Comparison of ENCODE assay signal across 8 cellular contexts in genomic region chr19:39846176-39846677, GRCh38. TPM values are rescaled to one million over a fixed set of nuclear protein-coding genes. Genes with fewer than 3 reads are reported as not detected.
DNase-seq lines count a peak whose midpoint lies in the region; ATAC-seq, FAIRE-seq and TF ChIP-seq lines count a peak whose summit lies in the region.

FBL (minus strand) TSS chr19:39846379; CDS start chr19:39846300, 79 bp downstream.

- peak; percentile 96 for DNase-seq in GM12892 (ENCODE audit: insufficient read length)
- DNase-seq in NCI-H146 (lab: John Stamatoyannopoulos, UW), result peak; percentile 94
- DNase-seq in amniotic epithelial cell (ENCODE audit: low read depth), result peak; percentile 77
- peak; percentile 94 to 99 for DNase-seq in heart right ventricle
- DNase-seq in progenitor cell of endocrine pancreas (ENCODE audit: low spot score, unreplicated experiment), result peak; percentile 97
- DNase-seq in ureter (ENCODE audit: low spot score), result peak; percentile 96

- H3K9me3 ChIP-seq in heart right ventricle, result no peaks in the 10 kb centered on the region

- peak within 1 kb of the TSS; percentile 93 for H3K27ac Mint-ChIP-seq in progenitor cell of endocrine pancreas

- peaks cover 2% of the 10 kb centered on the region for H3K36me3 Mint-ChIP-seq in progenitor cell of endocrine pancreas (ENCODE audit: insufficient read depth)

- peaks cover 3% of the 10 kb centered on the region for H3K27me3 Mint-ChIP-seq in progenitor cell of endocrine pancreas

- 0 to 1% methylated on average over 47 of the region's 47 CpGs for WGBS in heart right ventricle, 2 donors

- H3K4me1 ChIP-seq in heart right ventricle, result peaks cover 4 to 54% (median 46%) of the 10 kb centered on the region in 9 donors

- TF ChIP-seq CTCF in heart right ventricle (IDR thresholded peaks at IDR 0.05) (no peak), progenitor cell of endocrine pancreas (IDR thresholded peaks at IDR 0.05; ENCODE audit: unreplicated experiment) (no peak)

- H3K27me3 ChIP-seq in heart right ventricle, result no peaks in the 10 kb centered on the region

- TF ChIP-seq POLR2A in GM12892 (IDR thresholded peaks at IDR 0.05; ENCODE audit: low read depth, low read length), result peak; percentile 90

- intact Hi-C loops in T-helper 1 cell treated with Interleukin-12 subunit alpha and Interleukin-12 subunit beta and Interleukin-4 antibody, amounts not matched to agents 30 ng/mL and 1 ng/mL, for 36 hours (cut with micrococcal nuclease), result loop anchor here (1.0 to 10.0 kb wide), 7 partner anchors 12 to 759 kb away; partner anchors contain the start of genes DYRK1B, LTBP4, PSMC4 and SERTAD1
- intact Hi-C loops in heart right ventricle (cut with DNase I), result loop anchor here in 4 of 10 donors (1.0 to 10.0 kb wide), 4 partner anchors 124 to 301 kb away; partner anchors contain the start of genes EID2 (in 1 of the 4) and PSMC4 (in 1 of the 4)

- H3K27ac ChIP-seq in heart right ventricle, result peak within 1 kb of the TSS; percentile 49 to 91 (median 84)

- no peaks in the 10 kb centered on the region for H3K9me3 Mint-ChIP-seq in progenitor cell of endocrine pancreas (ENCODE audit: low read depth)

- peak; percentile 98 for FAIRE-seq in GM12892 (lab: Jason Lieb, UNC)

- peak; percentile 69 for ATAC-seq in HG02852 (IDR thresholded peaks at IDR 0.05; ENCODE audit: unreplicated experiment)
- peak; percentile 97 to 99 (median 98) for ATAC-seq in heart right ventricle

- H3K4me1 Mint-ChIP-seq in progenitor cell of endocrine pancreas (ENCODE audit: low read depth), result peaks cover 33% of the 10 kb centered on the region

- H3K4me3 ChIP-seq in heart right ventricle, result peak within 1 kb of the TSS; percentile 53 to 97 (median 78)

- peak within 1 kb of the TSS; percentile 92 for H3K4me3 Mint-ChIP-seq in progenitor cell of endocrine pancreas (ENCODE audit: low read depth)

- no peaks in the 10 kb centered on the region for H3K36me3 ChIP-seq in heart right ventricle

RNA-seq across cellular contexts. Expression of gene FBL, which starts in this region (rescaled TPM):
- 464 TPM for polyA plus RNA-seq in GM12892 (2012; ENCODE audit: missing spikeins)
- total RNA-seq in T-helper 1 cell treated with Interleukin-12 subunit alpha and Interleukin-12 subunit beta and Interleukin-4 antibody, amounts not matched to agents 30 ng/mL and 1 ng/mL, for 36 hours, result 292 and 309 TPM in 2 replicates
- total RNA-seq in heart right ventricle, result 10 to 100 TPM; 52.7 to 95.4 (median 67.4) TPM
- 100 to 1,000 TPM; 102 to 192 TPM for polyA plus RNA-seq in heart right ventricle
- total RNA-seq in progenitor cell of endocrine pancreas, result 250 and 271 TPM in 2 replicates
- total RNA-seq in ureter, result 311 TPM

Comparison
In these comparisons a context has a peak if more than half of its experiments do, and no peak if none do; other contexts are left out.
1. Peak in every context shown above with its lines: DNase-seq, ATAC-seq, H3K4me3 ChIP-seq and H3K27ac ChIP-seq.